1 cellular context compared by ENCODE assay signal in genomic region chr2:234828382-234829073, GRCh38.
TF ChIP-seq lines count a peak whose summit lies in the region.

No MANE protein-coding gene starts in this region.

TF ChIP-seq in IMR-90, 13 proteins besides CTCF, POLR2A, EP300 and RAD21:
- TF ChIP-seq RCOR1 (IDR thresholded peaks at IDR 0.05; ENCODE audit: insufficient replicate concordance, low read length) (no peak), BHLHE40 (IDR thresholded peaks at IDR 0.05; ENCODE audit: low read depth, low read length) (no peak), MAZ (IDR thresholded peaks at IDR 0.05; ENCODE audit: borderline replicate concordance, low read depth, low read length) (no peak), FOS (IDR thresholded peaks at IDR 0.05; ENCODE audit: low read depth, low read length) (no peak)
